ENCODE assay signal across 10 cellular contexts in the genomic region with DNA sequence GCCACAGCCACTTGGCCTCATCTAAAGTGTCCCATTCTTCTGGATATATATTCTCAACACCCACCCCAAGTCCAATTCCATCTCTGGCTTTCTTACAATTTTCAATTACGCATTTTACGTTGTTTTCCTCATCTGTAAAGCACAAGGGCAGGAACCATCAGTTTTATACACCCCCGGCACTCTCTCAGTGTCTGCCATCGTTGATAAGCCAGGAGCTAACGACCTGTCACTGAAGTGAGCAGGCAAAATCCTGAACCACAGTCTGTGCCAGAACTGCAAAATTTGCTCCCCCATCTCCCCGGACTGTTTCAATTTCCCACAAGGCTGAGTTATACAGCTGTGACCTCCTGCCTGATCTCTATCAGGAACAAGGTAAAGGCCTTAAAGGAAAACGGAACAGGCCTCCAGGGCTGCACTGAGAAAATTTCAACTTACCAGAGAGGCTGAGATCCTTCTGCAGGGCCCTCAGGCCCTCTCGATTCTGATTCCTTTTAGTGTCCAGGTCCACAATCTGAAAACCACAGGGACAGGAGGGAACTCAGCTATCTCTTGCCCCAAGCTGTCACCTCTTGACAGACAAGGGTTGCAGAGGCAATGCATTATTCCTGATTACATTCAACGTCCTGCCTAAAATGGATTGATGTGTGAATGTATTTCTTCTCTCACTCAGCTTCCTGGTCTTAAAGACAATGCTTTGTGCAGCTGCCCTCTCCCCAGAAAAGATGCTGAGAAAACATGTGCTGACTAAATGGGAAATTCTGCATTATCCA. TPM values are rescaled to one million over a fixed set of nuclear protein-coding genes. Genes with fewer than 3 reads are reported as not detected.
A peak's percentile ranks its signal among the peaks of the same experiment; 100 is the strongest.
DNase-seq lines count a peak whose midpoint lies in the region; ATAC-seq and TF ChIP-seq lines count a peak whose summit lies in the region.
"Had no signal": no experiment of that assay in that cellular context is flagged by ENCODE, and none has a peak within 500 bp of the region (broad histone marks: within the 10 kb centered on the region; RNA-seq: fewer than 3 reads in every experiment).

No MANE protein-coding gene starts in this region.

- H3K4me3 ChIP-seq in SK-N-MC, result peak overlapping the region; percentile 86
- peak overlapping the region; percentile 96 for H3K4me3 ChIP-seq in endodermal cell (ENCODE audit: low read length)
- H3K4me3 ChIP-seq in skeletal muscle tissue (ENCODE audit: low read length in 3 of 3), result no peak overlapping the region

- peaks cover 66% of the 10 kb centered on the region for H3K36me3 Mint-ChIP-seq in activated T-cell treated with anti-CD3 and anti-CD28 coated beads, Interleukin-2, amount 50 U/mL, for 24 hours (ENCODE audit: low read depth)
- peaks cover 50% of the 10 kb centered on the region for H3K36me3 Mint-ChIP-seq in endodermal cell (ENCODE audit: low read depth)

- H3K4me1 ChIP-seq in endodermal cell (ENCODE audit: control insufficient read depth, insufficient read depth, low read length) (no peaks in the 10 kb centered on the region), skeletal muscle tissue (ENCODE audit: control insufficient read depth in 3 of 3, insufficient read depth in 3 of 3, low read length in 3 of 3) (peaks cover 21 to 31% (median 26%) of the 10 kb centered on the region in 3 donors)

- H3K9me3 ChIP-seq in SK-N-MC (ENCODE audit: low read depth, low read length) (0 out of 2 replicates have a peak, but pooled peaks cover 5% of the 10 kb centered on the region), endodermal cell (ENCODE audit: control insufficient read depth, low read length) (peaks cover 13% of the 10 kb centered on the region), skeletal muscle tissue (ENCODE audit: control insufficient read depth in 3 of 3, low read length in 3 of 3) (no peaks in the 10 kb centered on the region)

- H3K27ac ChIP-seq in SK-N-MC, result no peak overlapping the region
- no peak overlapping the region for H3K27ac ChIP-seq in endodermal cell (ENCODE audit: low read depth, low read length)
- H3K27ac ChIP-seq in skeletal muscle tissue (ENCODE audit: low read depth, low read length), result no peak overlapping the region

- no peaks in the 10 kb centered on the region for H3K27me3 ChIP-seq in endodermal cell (ENCODE audit: control insufficient read depth, insufficient read depth, low read length, poor library complexity, severe bottlenecking)
- no peaks in the 10 kb centered on the region for H3K27me3 ChIP-seq in skeletal muscle tissue (ENCODE audit: control insufficient read depth in 3 of 3, insufficient read depth in 3 of 3, low read length in 3 of 3)

- H3K4me3 Mint-ChIP-seq in activated T-cell treated with anti-CD3 and anti-CD28 coated beads, Interleukin-2, amount 50 U/mL, for 24 hours, result peak overlapping the region; percentile 96
- H3K4me3 Mint-ChIP-seq in endodermal cell, result peak overlapping the region; percentile 94

- peak overlapping the region; percentile 37 for H3K27ac Mint-ChIP-seq in activated T-cell treated with anti-CD3 and anti-CD28 coated beads, Interleukin-2, amount 50 U/mL, for 24 hours
- H3K27ac Mint-ChIP-seq in endodermal cell, result peak overlapping the region; percentile 31

- H3K4me1 Mint-ChIP-seq in activated T-cell treated with anti-CD3 and anti-CD28 coated beads, Interleukin-2, amount 50 U/mL, for 24 hours (ENCODE audit: low read depth), result peaks cover 31% of the 10 kb centered on the region
- H3K4me1 Mint-ChIP-seq in endodermal cell, result peaks cover 7% of the 10 kb centered on the region

- H3K9ac ChIP-seq in SK-N-MC (ENCODE audit: insufficient read length) (peak overlapping the region; percentile 96), endodermal cell (ENCODE audit: extremely low read depth, low read length, poor library complexity, severe bottlenecking) (no peak overlapping the region), skeletal muscle tissue (ENCODE audit: low read depth in 1 of 3, low read length in 3 of 3) (peak overlapping the region; percentile 16 to 96 (median 94))

- DNase-seq in activated T-cell treated with anti-CD3 and anti-CD28 coated beads, Interleukin-2, amount 50 U/mL, for 24 hours, result no peak
- DNase-seq in activated T-cell treated with anti-CD3 and anti-CD28 coated beads for 4 hours (no peak), SK-N-MC (ENCODE audit: low read depth, low spot score) (no peak), endodermal cell (no peak)
- DNase-seq: effector CD4-positive, alpha-beta T cell had no signal

- H3K27me3 Mint-ChIP-seq in activated T-cell treated with anti-CD3 and anti-CD28 coated beads, Interleukin-2, amount 50 U/mL, for 24 hours, result no peaks in the 10 kb centered on the region
- peaks cover 21% of the 10 kb centered on the region for H3K27me3 Mint-ChIP-seq in endodermal cell (ENCODE audit: insufficient read depth)

- H3K36me3 ChIP-seq in SK-N-MC (ENCODE audit: insufficient read depth, low read length) (peaks cover 56% of the 10 kb centered on the region), endodermal cell (ENCODE audit: control insufficient read depth, insufficient read depth, low read length) (peaks cover 51% of the 10 kb centered on the region), skeletal muscle tissue (ENCODE audit: control insufficient read depth in 3 of 3, insufficient read depth in 3 of 3, low read length in 3 of 3) (peaks cover 39 to 51% (median 48%) of the 10 kb centered on the region in 3 donors)

- 92 to 95% methylated on average over 6 to 9 of the region's 9 CpGs for WGBS in endodermal cell (ENCODE audit: insufficient coverage in 1 of 2, insufficient read length in 1 of 2), 2 experiments

- ATAC-seq in HG02642 (IDR thresholded peaks at IDR 0.05; ENCODE audit: poor library complexity, unreplicated experiment) (no peak), HG02759 (IDR thresholded peaks at IDR 0.05; ENCODE audit: unreplicated experiment) (no peak), HG02763 (IDR thresholded peaks at IDR 0.05; ENCODE audit: unreplicated experiment) (no peak)
- ATAC-seq: sciatic nerve had no signal

- H3K9me3 Mint-ChIP-seq in activated T-cell treated with anti-CD3 and anti-CD28 coated beads, Interleukin-2, amount 50 U/mL, for 24 hours, result no peaks in the 10 kb centered on the region
- H3K9me3 Mint-ChIP-seq in endodermal cell, result peaks cover 6% of the 10 kb centered on the region

- TF ChIP-seq CTCF in endodermal cell (conservative IDR thresholded peaks at IDR 0.05), result no peak

RNA-seq across cellular contexts. Expression of gene PDRG1, which starts 1.8 kb away (rescaled TPM):
- total RNA-seq in endodermal cell (10 to 100 TPM; 20.4 to 24.4 TPM), skeletal muscle tissue (3.1 TPM)
- polyA plus RNA-seq in endodermal cell (2013, experiment 1 of 2), result 19.2 TPM
- 18.4 TPM for polyA plus RNA-seq in endodermal cell (2013, experiment 2 of 2)

RNA-seq across cellular contexts. Expression of gene XKR7, which starts 17.9 kb away (rescaled TPM):
- total RNA-seq in endodermal cell (1 to 10 TPM; 2.7 to 3.1 TPM), skeletal muscle tissue (not detected)
- 3.9 TPM for polyA plus RNA-seq in endodermal cell (2013, experiment 1 of 2)
- polyA plus RNA-seq in endodermal cell (2013, experiment 2 of 2), result 3.4 TPM
- total RNA-seq: sciatic nerve had no signal

Comparison
In these comparisons a context has a peak if more than half of its experiments do, and no peak if none do; other contexts are left out.
1. H3K4me3 ChIP-seq: peak in SK-N-MC (single experiment) and endodermal cell (single experiment); none in skeletal muscle tissue (0 of 3).